Comparison of ENCODE assay signal across 10 cellular contexts in the genomic region with DNA sequence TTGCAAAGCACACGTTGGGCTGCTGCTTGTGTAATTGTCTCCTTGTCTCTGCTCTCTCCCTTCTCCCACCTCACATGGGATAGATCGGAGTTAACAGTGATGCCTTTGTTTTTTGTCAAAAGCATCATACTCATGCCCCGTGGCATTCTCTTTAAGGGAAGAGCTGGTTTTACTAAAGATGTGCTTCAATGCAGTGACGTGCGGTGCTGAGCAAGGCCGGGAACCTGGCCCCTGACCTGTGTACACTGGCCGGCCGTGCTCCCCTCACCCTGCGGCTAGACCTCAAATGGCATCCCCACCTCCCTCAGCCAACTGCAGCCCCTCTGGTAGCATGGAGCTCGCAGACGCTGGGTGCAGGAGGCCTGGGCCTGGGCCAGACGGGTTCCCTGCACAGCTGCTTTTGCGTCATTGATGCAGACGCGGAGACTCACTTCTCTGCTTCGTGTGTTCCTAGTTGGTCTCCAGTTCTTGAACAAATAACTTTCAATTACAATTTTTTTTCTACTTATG. TPM values are rescaled to one million over a fixed set of nuclear protein-coding genes. Genes with fewer than 3 reads are reported as not detected.
DNase-seq lines count a peak whose midpoint lies in the region; ATAC-seq and TF ChIP-seq lines count a peak whose summit lies in the region.
"Had no signal": no experiment of that assay in that cellular context is flagged by ENCODE, and none has a peak within 500 bp of the region (broad histone marks: within the 10 kb centered on the region; RNA-seq: fewer than 3 reads in every experiment).

No MANE protein-coding gene starts in this region.

- peak overlapping the region; percentile 94 for H3K23ac ChIP-seq in neuronal stem cell (ENCODE audit: low read depth, low read length, poor library complexity)

- in situ Hi-C loops in brain microvascular endothelial cell (cut with HindIII; ENCODE audit: low pct_ligation_motif_present, low sequenced_read_pairs) = no loop called here

- H2BK15ac ChIP-seq in neuronal stem cell (ENCODE audit: low read length) = peak overlapping the region; percentile 9

- no peak overlapping the region for H2AFZ ChIP-seq in neuronal stem cell (ENCODE audit: low read length)

- peaks cover 62 to 98% (median 81%) of the 10 kb centered on the region in 11 experiments for H4K20me1 ChIP-seq in BLaER1 treated with 17β-estradiol and CSF1 and Interleukin-3, amounts not matched to agents 10 nM and 100 nM

- H4K8ac ChIP-seq in neuronal stem cell (ENCODE audit: low read depth, low read length) = peak overlapping the region; percentile 97

- H3K9me3 ChIP-seq in BLaER1 treated with 17β-estradiol and CSF1 and Interleukin-3, amounts not matched to agents 10 nM and 100 nM (replicated peaks in 1 of 11) = peaks cover 0 to 3% (median 0%) of the 10 kb centered on the region in 11 experiments; a peak in 3 of 22 replicates
- H3K9me3 ChIP-seq in endocrine pancreas (ENCODE audit: control insufficient read depth, low read length) (no peaks in the 10 kb centered on the region), neuronal stem cell (replicated peaks in 1 of 2; ENCODE audit: control insufficient read depth in 2 of 2, insufficient read depth in 1 of 2, low read depth in 1 of 2, low read length in 2 of 2) (no peaks in the 10 kb centered on the region)

- no peak for TF ChIP-seq CTCF in brain microvascular endothelial cell (IDR thresholded peaks at IDR 0.05; ENCODE audit: low read depth, low read length, missing control alignments)

- H2BK5ac ChIP-seq in neuronal stem cell (ENCODE audit: low read length) = no peak overlapping the region

- no peak for ATAC-seq in GM21717 (IDR thresholded peaks at IDR 0.05; ENCODE audit: unreplicated experiment)
- ATAC-seq in GM21381 (IDR thresholded peaks at IDR 0.05; ENCODE audit: unreplicated experiment) = no peak

- no peaks in the 10 kb centered on the region for H3K79me1 ChIP-seq in neuronal stem cell (ENCODE audit: low read depth, low read length)

- H3K27ac ChIP-seq in BLaER1 treated with 17β-estradiol and CSF1 and Interleukin-3, amounts not matched to agents 10 nM and 100 nM = peak overlapping the region in 4 of 11 experiments; percentile 19 to 54 (median 50); a peak in 4 of 22 replicates
- H3K27ac ChIP-seq in neuronal stem cell (replicated peaks; ENCODE audit: low read length) (no peak overlapping the region), brain microvascular endothelial cell (no peak overlapping the region)
- H3K27ac ChIP-seq: SK-N-MC had no signal

- DNase-seq in NCI-H1694 (lab: John Stamatoyannopoulos, UW) (peak; percentile 6), neuronal stem cell (ENCODE audit: low spot score) (no peak), OCI-M1 (lab: John Stamatoyannopoulos, UW) (no peak), brain microvascular endothelial cell (no peak)
- DNase-seq: NCI-H524 treated with DMSO at 0.1 percent for 48 hours had no signal

- H3K14ac ChIP-seq in neuronal stem cell (ENCODE audit: low read length) = peak overlapping the region; percentile 65

- H3K4ac ChIP-seq in neuronal stem cell (ENCODE audit: low read length) = no peak overlapping the region

- no peaks in the 10 kb centered on the region for H3K27me3 ChIP-seq in BLaER1 treated with 17β-estradiol and CSF1 and Interleukin-3, amounts not matched to agents 10 nM and 100 nM
- no peaks in the 10 kb centered on the region for H3K27me3 ChIP-seq in endocrine pancreas (ENCODE audit: control insufficient read depth, insufficient read depth, low read length)
- H3K27me3 ChIP-seq in neuronal stem cell (ENCODE audit: control insufficient read depth in 3 of 3, insufficient read depth in 3 of 3, low read depth in 1 of 3, low read length in 3 of 3) = no peaks in the 10 kb centered on the region
- no peaks in the 10 kb centered on the region for H3K27me3 ChIP-seq in brain microvascular endothelial cell (replicated peaks)

- peak overlapping the region; percentile 90 for H2AK5ac ChIP-seq in neuronal stem cell (ENCODE audit: low read depth, low read length)

- H3K9ac ChIP-seq in BLaER1 treated with 17β-estradiol and CSF1 and Interleukin-3, amounts not matched to agents 10 nM and 100 nM = peak overlapping the region in 7 of 11 experiments; percentile 31 to 68 (median 51); a peak in 10 of 22 replicates
- H3K9ac ChIP-seq in endocrine pancreas (ENCODE audit: control insufficient read depth, insufficient read depth, low read length) (peak overlapping the region; percentile 50), neuronal stem cell (ENCODE audit: low read depth, low read length, poor library complexity) (peak overlapping the region; percentile 7)

- H3K4me2 ChIP-seq in BLaER1 treated with 17β-estradiol and CSF1 and Interleukin-3, amounts not matched to agents 10 nM and 100 nM = peak overlapping the region; percentile 66 to 91 (median 83)
- no peak overlapping the region for H3K4me2 ChIP-seq in neuronal stem cell (ENCODE audit: insufficient read depth, low read length, poor library complexity, severe bottlenecking)

- no peak overlapping the region for H2BK120ac ChIP-seq in neuronal stem cell (ENCODE audit: low read depth, low read length)

- peak overlapping the region; percentile 94 for H3K18ac ChIP-seq in neuronal stem cell (ENCODE audit: low read length)

- peak overlapping the region; percentile 95 for H2BK12ac ChIP-seq in neuronal stem cell (ENCODE audit: low read length)

- H3K4me3 ChIP-seq in BLaER1 treated with 17β-estradiol and CSF1 and Interleukin-3, amounts not matched to agents 10 nM and 100 nM = no peak overlapping the region
- H3K4me3 ChIP-seq in endocrine pancreas (ENCODE audit: control insufficient read depth, insufficient read depth, low read length) (no peak overlapping the region), neuronal stem cell (ENCODE audit: low read length in 2 of 2) (no peak overlapping the region), brain microvascular endothelial cell (ENCODE audit: low read depth, low read length) (no peak overlapping the region)
- H3K4me3 ChIP-seq: SK-N-MC had no signal

- WGBS in neuronal stem cell (ENCODE audit: extremely low coverage in 2 of 2, insufficient read length in 2 of 2, insufficient replicate concordance in 1 of 2), 2 donors = no CpG with 5 or more reads among the region's 16 CpGs

- peaks cover 0 to 19% (median under 1%) of the 10 kb centered on the region in 11 experiments; a peak in 8 of 22 replicates for H3K36me3 ChIP-seq in BLaER1 treated with 17β-estradiol and CSF1 and Interleukin-3, amounts not matched to agents 10 nM and 100 nM
- H3K36me3 ChIP-seq in endocrine pancreas (ENCODE audit: control insufficient read depth, insufficient read depth, low read length) (no peaks in the 10 kb centered on the region), neuronal stem cell (replicated peaks in 1 of 2; ENCODE audit: control insufficient read depth in 2 of 2, insufficient read depth in 2 of 2, low read length in 2 of 2) (peaks cover 0 to 7% of the 10 kb centered on the region in 2 donors), brain microvascular endothelial cell (replicated peaks) (no peaks in the 10 kb centered on the region)

- peaks cover 20 to 38% (median 27%) of the 10 kb centered on the region in 10 experiments for H3K4me1 ChIP-seq in BLaER1 treated with 17β-estradiol and CSF1 and Interleukin-3, amounts not matched to agents 10 nM and 100 nM
- H3K4me1 ChIP-seq in endocrine pancreas (ENCODE audit: control insufficient read depth, insufficient read depth, low read length) (no peaks in the 10 kb centered on the region), neuronal stem cell (ENCODE audit: control insufficient read depth in 2 of 2, insufficient read depth in 1 of 2, low read depth in 1 of 2, low read length in 2 of 2) (peaks cover 9 to 10% of the 10 kb centered on the region in 2 donors)

- peak overlapping the region; percentile 90 for H4K91ac ChIP-seq in neuronal stem cell (ENCODE audit: low read depth, low read length, poor library complexity)

RNA-seq across cellular contexts. Expression of a gene that starts 19.9 kb away (rescaled TPM):
- 7.7 TPM for polyA plus RNA-seq in neuronal stem cell (2013, experiment 1 of 2)
- polyA plus RNA-seq in neuronal stem cell (2013, experiment 2 of 2) = 7.4 TPM
